ENCODE assay signal across 9 cellular contexts in genomic region chr12:3753549-3754284, GRCh38. TPM values are rescaled to one million over a fixed set of nuclear protein-coding genes. Genes with fewer than 3 reads are reported as not detected.
DNase-seq lines count a peak whose midpoint lies in the region; ATAC-seq and TF ChIP-seq lines count a peak whose summit lies in the region.
"Had no signal": no experiment of that assay in that cellular context is flagged by ENCODE, and none has a peak within 500 bp of the region (broad histone marks: within the 10 kb centered on the region; RNA-seq: fewer than 3 reads in every experiment).

No MANE protein-coding gene starts in this region.

- H3K36me3 ChIP-seq in neural progenitor cell, result no peaks in the 10 kb centered on the region

- peak; percentile 51 for DNase-seq in GM03348 (ENCODE audit: low spot score)
- peak; percentile 66 for DNase-seq in NCI-H1694 treated with DMSO at 0.1 percent for 48 hours (lab: John Stamatoyannopoulos, UW)
- peak; percentile 49 for DNase-seq in ecto neural progenitor cell (ENCODE audit: low spot score)
- no peak for DNase-seq in neural progenitor cell (ENCODE audit: low spot score)
- DNase-seq in DMS153 treated with DMSO at 0.1 percent for 48 hours (lab: John Stamatoyannopoulos, UW; ENCODE audit: unreplicated experiment), result no peak

- peak overlapping the region; percentile 40 for H3K4me3 ChIP-seq in neural progenitor cell

- H3K27me3 Mint-ChIP-seq in neural progenitor cell (ENCODE audit: insufficient read depth, low read depth), result peaks cover 19% of the 10 kb centered on the region

- H3K79me2 ChIP-seq in neural progenitor cell (ENCODE audit: low read depth), result no peaks in the 10 kb centered on the region

- peak overlapping the region; percentile 75 for H3K4me2 ChIP-seq in neural progenitor cell

- H4K20me1 ChIP-seq in neural progenitor cell (ENCODE audit: low read depth), result no peaks in the 10 kb centered on the region

- no peaks in the 10 kb centered on the region for H3K36me3 Mint-ChIP-seq in neural progenitor cell

- no peaks in the 10 kb centered on the region for H3K9me3 Mint-ChIP-seq in neural progenitor cell

- H3K9me3 ChIP-seq in neural progenitor cell (ENCODE audit: low read depth), result no peaks in the 10 kb centered on the region

- no peak for TF ChIP-seq CTCF in neural progenitor cell (IDR thresholded peaks at IDR 0.05)

- peak overlapping the region; percentile 84 for H2AFZ ChIP-seq in neural progenitor cell (replicated peaks)

- peak overlapping the region; percentile 65 for H3K4me3 Mint-ChIP-seq in neural progenitor cell

- H3K9ac ChIP-seq in neural progenitor cell, result no peak overlapping the region

- H3F3A ChIP-seq in neural progenitor cell (ENCODE audit: low read depth), result peaks cover 7% of the 10 kb centered on the region

- peaks cover 22% of the 10 kb centered on the region for H3K27me3 ChIP-seq in neural progenitor cell

- H3K4me1 Mint-ChIP-seq in neural progenitor cell, result peaks cover 14% of the 10 kb centered on the region

- ATAC-seq in GM21360 (IDR thresholded peaks at IDR 0.05; ENCODE audit: unreplicated experiment) (no peak), GM19455 (IDR thresholded peaks at IDR 0.05; ENCODE audit: unreplicated experiment) (no peak), HG02938 (IDR thresholded peaks at IDR 0.05; ENCODE audit: unreplicated experiment) (no peak)

- H3K27ac Mint-ChIP-seq in neural progenitor cell, result peak overlapping the region; percentile 7

- H3K27ac ChIP-seq in neural progenitor cell, result no peak overlapping the region

- peaks cover 8% of the 10 kb centered on the region for H3K4me1 ChIP-seq in neural progenitor cell

RNA-seq across cellular contexts. Expression of gene CRACR2A, which starts 0.8 kb away (rescaled TPM):
- total RNA-seq in neural progenitor cell (ENCODE audit: low replicate concordance), result 0.06 and 1.1 TPM in 2 replicates
- total RNA-seq: M059J had no signal

Comparison
In these comparisons a context has a peak if more than half of its experiments do, and no peak if none do; other contexts are left out.
1. DNase-seq: peak in GM03348 (single experiment), NCI-H1694 treated with DMSO at 0.1 percent for 48 hours (single experiment) and ecto neural progenitor cell (single experiment); none in neural progenitor cell (single experiment) and DMS153 treated with DMSO at 0.1 percent for 48 hours (single experiment).